9 cellular contexts compared by ENCODE assay signal in genomic region chr22:45548991-45549736, GRCh38. TPM values are rescaled to one million over a fixed set of nuclear protein-coding genes. Genes with fewer than 3 reads are reported as not detected.
DNase-seq lines count a peak whose midpoint lies in the region; ATAC-seq and TF ChIP-seq lines count a peak whose summit lies in the region.
"Had no signal": no experiment of that assay in that cellular context is flagged by ENCODE, and none has a peak within 500 bp of the region (broad histone marks: within the 10 kb centered on the region; RNA-seq: fewer than 3 reads in every experiment).

No MANE protein-coding gene starts in this region.

- no peak overlapping the region for H3K27ac Mint-ChIP-seq in stimulated activated naive B cell treated with anti-CD40 and anti-IgM and Interleukin-4, amounts not matched to agents 10 μg/mL and 1 μg/mL and 100 μg/mL, for 72 hours

- no peaks in the 10 kb centered on the region for H3K27me3 ChIP-seq in SJSA1 (replicated peaks)

- peaks cover 4 to 5% of the 10 kb centered on the region in 2 donors for H3K9me3 Mint-ChIP-seq in stimulated activated naive B cell treated with anti-CD40 and anti-IgM and Interleukin-4, amounts not matched to agents 10 μg/mL and 1 μg/mL and 100 μg/mL, for 72 hours

- TF ChIP-seq CTCF in GM12873 (IDR thresholded peaks at IDR 0.05; ENCODE audit: insufficient read depth, low read depth, low read length, missing control alignments), result peak; percentile 19

- H3K27me3 Mint-ChIP-seq in stimulated activated naive B cell treated with anti-CD40 and anti-IgM and Interleukin-4, amounts not matched to agents 10 μg/mL and 1 μg/mL and 100 μg/mL, for 72 hours, result peaks cover 14 to 25% of the 10 kb centered on the region in 2 donors

- no peak overlapping the region for H3K4me3 ChIP-seq in SJSA1

- ATAC-seq in left cardiac atrium (peak; percentile 27 to 51), GM19395 (IDR thresholded peaks at IDR 0.05; ENCODE audit: unreplicated experiment) (no peak)
- no peak for ATAC-seq in stimulated activated naive B cell treated with anti-CD40 and anti-IgM and Interleukin-4, amounts not matched to agents 10 μg/mL and 1 μg/mL and 100 μg/mL, for 72 hours (replicated peaks)

- H3K9me3 ChIP-seq in SJSA1 (replicated peaks), result no peaks in the 10 kb centered on the region; the same call in 1 of the 2 replicates

- H3K4me1 ChIP-seq in SJSA1 (replicated peaks), result peaks cover 61% of the 10 kb centered on the region

- intact Hi-C loops in left cardiac atrium (cut with DNase I), result no loop called here

- peak overlapping the region; percentile 91 for H3K27ac ChIP-seq in SJSA1

- peaks cover 2 to 5% of the 10 kb centered on the region in 2 donors for H3K4me1 Mint-ChIP-seq in stimulated activated naive B cell treated with anti-CD40 and anti-IgM and Interleukin-4, amounts not matched to agents 10 μg/mL and 1 μg/mL and 100 μg/mL, for 72 hours

- H3K4me3 Mint-ChIP-seq in stimulated activated naive B cell treated with anti-CD40 and anti-IgM and Interleukin-4, amounts not matched to agents 10 μg/mL and 1 μg/mL and 100 μg/mL, for 72 hours, result no peak overlapping the region

- peak; percentile 93 to 99 for DNase-seq in SJSA1 (ENCODE audit: low read depth in 1 of 2, low spot score in 2 of 2)
- DNase-seq in left cardiac atrium, result peak; percentile 48
- DNase-seq in smooth muscle cell of the brain vasculature (ENCODE audit: low read depth, low spot score), result peak; percentile 68
- no peak for DNase-seq in stimulated activated naive B cell treated with anti-CD40 and anti-IgM and Interleukin-4, amounts not matched to agents 10 μg/mL and 1 μg/mL and 100 μg/mL, for 72 hours
- DNase-seq in COLO668 (lab: John Stamatoyannopoulos, UW; ENCODE audit: unreplicated experiment), result no peak
- no peak for DNase-seq in mesenteric fat pad (ENCODE audit: low spot score)
- DNase-seq: NCI-H446 treated with DMSO at 0.1 percent for 48 hours had no signal

- H3K36me3 ChIP-seq in SJSA1, result peaks cover 27% of the 10 kb centered on the region

- H3K36me3 Mint-ChIP-seq in stimulated activated naive B cell treated with anti-CD40 and anti-IgM and Interleukin-4, amounts not matched to agents 10 μg/mL and 1 μg/mL and 100 μg/mL, for 72 hours, result no peaks in the 10 kb centered on the region

RNA-seq across cellular contexts. Expression of gene FBLN1, which starts 46.5 kb away (rescaled TPM):
- 25.9 and 38.8 TPM in 2 replicates for total RNA-seq in SJSA1 (2014; rRNA removed; shearing (Covaris generic))
- total RNA-seq in left cardiac atrium (100 to 1,000 TPM; 251 to 348 TPM), mesenteric fat pad (224 TPM)

Comparison
In these comparisons a context has a peak if more than half of its experiments do, and no peak if none do; other contexts are left out.
1. DNase-seq: peak in SJSA1 (2 of 2), left cardiac atrium (single experiment) and smooth muscle cell of the brain vasculature (single experiment); none in stimulated activated naive B cell treated with anti-CD40 and anti-IgM and Interleukin-4, amounts not matched to agents 10 μg/mL and 1 μg/mL and 100 μg/mL, for 72 hours (single experiment), COLO668 (single experiment) and mesenteric fat pad (single experiment).
2. ATAC-seq: peak in left cardiac atrium (2 of 2); none in stimulated activated naive B cell treated with anti-CD40 and anti-IgM and Interleukin-4, amounts not matched to agents 10 μg/mL and 1 μg/mL and 100 μg/mL, for 72 hours (0 of 2) and GM19395 (single experiment).